ENCODE assay signal across 16 cellular contexts in the genomic region with DNA sequence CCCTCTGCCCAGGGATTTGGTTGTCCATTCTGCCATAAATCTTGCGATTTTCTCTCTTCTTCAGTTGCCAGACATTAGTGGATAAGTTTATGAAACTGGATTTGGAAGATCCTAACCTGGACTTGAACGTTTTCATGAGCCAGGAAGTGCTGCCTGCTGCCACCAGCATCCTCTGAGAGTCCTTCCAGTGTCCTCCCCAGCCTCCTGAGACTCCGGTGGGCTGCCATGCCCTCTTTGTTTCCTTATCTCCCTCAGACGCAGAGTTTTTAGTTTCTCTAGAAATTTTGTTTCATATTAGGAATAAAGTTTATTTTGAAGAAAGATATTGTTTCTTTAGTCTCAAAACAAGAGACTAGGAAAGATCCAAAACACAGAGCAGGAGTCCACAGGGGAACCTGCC. TPM values are rescaled to one million over a fixed set of nuclear protein-coding genes. Genes with fewer than 3 reads are reported as not detected.
DNase-seq lines count a peak whose midpoint lies in the region; ATAC-seq and TF ChIP-seq lines count a peak whose summit lies in the region.
"Had no signal": no experiment of that assay in that cellular context is flagged by ENCODE, and none has a peak within 500 bp of the region (broad histone marks: within the 10 kb centered on the region; RNA-seq: fewer than 3 reads in every experiment).

TSS of gene SAPCD1 (plus strand) at position 301 of the 400 bp plus-strand sequence. CDS start 399 bp downstream, outside the sequence.

- H3K27ac Mint-ChIP-seq in MCF 10A (ENCODE audit: low read depth, unreplicated experiment) = no peak within 1 kb of the TSS
- H3K27ac Mint-ChIP-seq in activated CD4-positive, alpha-beta memory T cell treated with anti-CD3 and anti-CD28 coated beads for 36 hours = no peak within 1 kb of the TSS
- peak within 1 kb of the TSS in 3 of 7 donors; percentile 12 to 55 (median 32) for H3K27ac Mint-ChIP-seq in CD4-positive, alpha-beta memory T cell
- H3K27ac Mint-ChIP-seq: dendritic cell treated with granulocyte-macrophage colony-stimulating factor and Interleukin-4, amounts not matched to agents 40 ng/mL and 50 ng/mL, for 4 days had no signal

- no peaks in the 10 kb centered on the region for H3K9me3 ChIP-seq in breast epithelium
- no peaks in the 10 kb centered on the region for H3K9me3 ChIP-seq in lower lobe of right lung
- no peaks in the 10 kb centered on the region for H3K9me3 ChIP-seq in CD4-positive, alpha-beta memory T cell (ENCODE audit: control insufficient read depth in 1 of 2, low read length in 2 of 2)
- H3K9me3 ChIP-seq: prostate gland, transverse colon had no signal

- H3K36me3 Mint-ChIP-seq in MCF 10A (ENCODE audit: insufficient read depth, unreplicated experiment) = no peaks in the 10 kb centered on the region
- H3K36me3 Mint-ChIP-seq in activated CD4-positive, alpha-beta memory T cell treated with anti-CD3 and anti-CD28 coated beads for 36 hours = peaks cover 53% of the 10 kb centered on the region
- peaks cover 5 to 11% of the 10 kb centered on the region in 2 donors for H3K36me3 Mint-ChIP-seq in CD4-positive, alpha-beta memory T cell

- POLR2A ChIA-PET in MCF 10A (lab: Yijun Ruan, JAX) = no interaction called here
- POLR2A ChIA-PET in activated CD4-positive, alpha-beta memory T cell treated with anti-CD3 and anti-CD28 coated beads for 36 hours (lab: Charles Lee) = no interaction called here
- POLR2A ChIA-PET in CD4-positive, alpha-beta memory T cell (lab: Charles Lee; ENCODE audit: partially characterized antibody) = no interaction called here

- no peak for DNase-seq in breast epithelium (ENCODE audit: low spot score in 2 of 2)
- DNase-seq in MCF 10A (ENCODE audit: unreplicated experiment) = no peak
- no peak for DNase-seq in activated CD4-positive, alpha-beta memory T cell treated with anti-CD3 and anti-CD28 coated beads for 36 hours
- no peak for DNase-seq in lower lobe of right lung
- DNase-seq in NCI-H510A (lab: John Stamatoyannopoulos, UW) = no peak
- DNase-seq in NCI-H1048 (lab: John Stamatoyannopoulos, UW) = no peak
- no peak for DNase-seq in CD4-positive, alpha-beta memory T cell
- no peak for DNase-seq in DMS53 (lab: John Stamatoyannopoulos, UW)
- DNase-seq: activated CD8-positive, alpha-beta memory T cell treated with anti-CD3 and anti-CD28 coated beads, Interleukin-2, amount 50 U/mL, for 4 hours; AML-193; foreskin keratinocyte; NCI-H1930; NCI-H69; transverse colon had no signal

- peak within 1 kb of the TSS; percentile 10 to 21 for H3K27ac ChIP-seq in breast epithelium
- peak within 1 kb of the TSS; percentile 33 for H3K27ac ChIP-seq in lower lobe of right lung
- no peak within 1 kb of the TSS for H3K27ac ChIP-seq in CD4-positive, alpha-beta memory T cell (ENCODE audit: low read depth, low read length)
- H3K27ac ChIP-seq: foreskin keratinocyte, prostate gland, transverse colon had no signal

- no peaks in the 10 kb centered on the region for H3K4me1 Mint-ChIP-seq in MCF 10A (ENCODE audit: insufficient read depth, unreplicated experiment)
- H3K4me1 Mint-ChIP-seq in activated CD4-positive, alpha-beta memory T cell treated with anti-CD3 and anti-CD28 coated beads for 36 hours (ENCODE audit: low read depth) = no peaks in the 10 kb centered on the region
- H3K4me1 Mint-ChIP-seq in CD4-positive, alpha-beta memory T cell = peaks cover 0 to 5% (median 3%) of the 10 kb centered on the region in 4 donors

- no peak within 1 kb of the TSS for H3K4me3 ChIP-seq in breast epithelium
- H3K4me3 ChIP-seq in lower lobe of right lung = no peak within 1 kb of the TSS
- no peak within 1 kb of the TSS for H3K4me3 ChIP-seq in CD4-positive, alpha-beta memory T cell (ENCODE audit: low read length in 2 of 2)
- H3K4me3 ChIP-seq: prostate gland, transverse colon had no signal

- H3K27me3 ChIP-seq in breast epithelium = no peaks in the 10 kb centered on the region
- H3K27me3 ChIP-seq in lower lobe of right lung (ENCODE audit: low read depth) = no peaks in the 10 kb centered on the region
- H3K27me3 ChIP-seq in CD4-positive, alpha-beta memory T cell (ENCODE audit: insufficient read depth, low read length) = no peaks in the 10 kb centered on the region
- H3K27me3 ChIP-seq: foreskin keratinocyte, transverse colon had no signal

- no peak for ATAC-seq in lower lobe of right lung
- ATAC-seq: foreskin keratinocyte had no signal

- no peak for TF ChIP-seq CTCF in breast epithelium (IDR thresholded peaks at IDR 0.05)
- TF ChIP-seq CTCF in MCF 10A (IDR thresholded peaks at IDR 0.05; ENCODE audit: unreplicated experiment) = no peak
- TF ChIP-seq CTCF in lower lobe of right lung (IDR thresholded peaks at IDR 0.05) = no peak

- intact Hi-C loops in breast epithelium (cut with DNase I; ENCODE audit: low total_unique reads) (loop anchor here (10.0 kb wide), 1 partner anchor 58 kb away; the partner anchor contains the start of genes ABHD16A and LY6G6F), MCF 10A (cut with micrococcal nuclease) (no loop called here), lower lobe of right lung (cut with DNase I) (no loop called here)
- intact Hi-C loops in activated CD4-positive, alpha-beta memory T cell treated with anti-CD3 and anti-CD28 coated beads for 36 hours (cut with micrococcal nuclease) = no loop called here
- intact Hi-C loops in CD4-positive, alpha-beta memory T cell (cut with micrococcal nuclease) = no loop called here

- TF ChIP-seq POLR2A in breast epithelium (IDR thresholded peaks at IDR 0.05) = no peak

- H3K9me3 Mint-ChIP-seq in MCF 10A (ENCODE audit: unreplicated experiment) = no peaks in the 10 kb centered on the region
- no peaks in the 10 kb centered on the region for H3K9me3 Mint-ChIP-seq in activated CD4-positive, alpha-beta memory T cell treated with anti-CD3 and anti-CD28 coated beads for 36 hours
- no peaks in the 10 kb centered on the region for H3K9me3 Mint-ChIP-seq in CD4-positive, alpha-beta memory T cell
- H3K9me3 Mint-ChIP-seq: dendritic cell treated with granulocyte-macrophage colony-stimulating factor and Interleukin-4, amounts not matched to agents 40 ng/mL and 50 ng/mL, for 4 days had no signal

- no peaks in the 10 kb centered on the region for H3K27me3 Mint-ChIP-seq in MCF 10A (ENCODE audit: insufficient read depth, unreplicated experiment)
- no peaks in the 10 kb centered on the region for H3K27me3 Mint-ChIP-seq in activated CD4-positive, alpha-beta memory T cell treated with anti-CD3 and anti-CD28 coated beads for 36 hours
- H3K27me3 Mint-ChIP-seq in CD4-positive, alpha-beta memory T cell = no peaks in the 10 kb centered on the region

- H3K4me3 Mint-ChIP-seq in MCF 10A (ENCODE audit: unreplicated experiment) = no peak within 1 kb of the TSS
- H3K4me3 Mint-ChIP-seq in activated CD4-positive, alpha-beta memory T cell treated with anti-CD3 and anti-CD28 coated beads for 36 hours = no peak within 1 kb of the TSS
- no peak within 1 kb of the TSS for H3K4me3 Mint-ChIP-seq in CD4-positive, alpha-beta memory T cell
- H3K4me3 Mint-ChIP-seq: dendritic cell treated with granulocyte-macrophage colony-stimulating factor and Interleukin-4, amounts not matched to agents 40 ng/mL and 50 ng/mL, for 4 days had no signal

- H3K36me3 ChIP-seq in breast epithelium = no peaks in the 10 kb centered on the region
- H3K36me3 ChIP-seq in lower lobe of right lung = no peaks in the 10 kb centered on the region
- H3K36me3 ChIP-seq in CD4-positive, alpha-beta memory T cell (ENCODE audit: insufficient read depth, low read length) = no peaks in the 10 kb centered on the region
- H3K36me3 ChIP-seq: prostate gland, transverse colon had no signal

- BruUV-seq in MCF 10A (replicated peaks; lab: Mats Ljungman, UMichigan) = no TSS peak

- CTCF ChIA-PET in MCF 10A (lab: Yijun Ruan, JAX) = no interaction called here
- CTCF ChIA-PET in activated CD4-positive, alpha-beta memory T cell treated with anti-CD3 and anti-CD28 coated beads for 36 hours (lab: Charles Lee) = interaction anchor here (0.6 kb wide), 1 partner anchor 26 kb away, joined by 3 read pairs; no protein-coding TSS in a partner anchor
- CTCF ChIA-PET in CD4-positive, alpha-beta memory T cell (lab: Charles Lee; ENCODE audit: partially characterized antibody) = no interaction called here

- H3K4me1 ChIP-seq in breast epithelium (no peaks in the 10 kb centered on the region), lower lobe of right lung (peaks cover 5% of the 10 kb centered on the region)
- no peaks in the 10 kb centered on the region for H3K4me1 ChIP-seq in CD4-positive, alpha-beta memory T cell (ENCODE audit: insufficient read depth, low read length)
- H3K4me1 ChIP-seq: foreskin keratinocyte, prostate gland had no signal

RNA-seq across cellular contexts. Expression of gene SAPCD1, which starts in this region (rescaled TPM):
- 1 to 10 TPM in 2 of 3 donors, not detected in 1; 1.6 to 2.0 TPM for total RNA-seq in breast epithelium
- total RNA-seq in MCF 10A (2022) = 4.3 and 5.1 TPM in 2 replicates
- total RNA-seq in activated CD4-positive, alpha-beta memory T cell treated with anti-CD3 and anti-CD28 coated beads for 36 hours = 10 to 100 TPM; 11.3 to 13.2 TPM
- 1.2 TPM for total RNA-seq in lower lobe of right lung
- 1 to 10 TPM; 2.7 to 3.7 TPM for total RNA-seq in CD4-positive, alpha-beta memory T cell
- under 1 TPM in 1 of 2 donors, not detected in 1; 0.89 TPM for polyA plus RNA-seq in CD4-positive, alpha-beta memory T cell
